Comparison of ENCODE assay signal across 8 cellular contexts in genomic region chr1:110337704-110338199, GRCh38. TPM values are rescaled to one million over a fixed set of nuclear protein-coding genes. Genes with fewer than 3 reads are reported as not detected.
DNase-seq lines count a peak whose midpoint lies in the region; ATAC-seq and TF ChIP-seq lines count a peak whose summit lies in the region.

No MANE protein-coding gene starts in this region.

- H3K27me3 Mint-ChIP-seq in chondrocyte (ENCODE audit: low read depth), result no peaks in the 10 kb centered on the region

- intact Hi-C loops in lower lobe of right lung (cut with DNase I), result no loop called here

- no peaks in the 10 kb centered on the region for H3K9me3 ChIP-seq in KOPT-K1 (ENCODE audit: insufficient read depth, low read length, poor library complexity, severe bottlenecking)
- H3K9me3 ChIP-seq in lower lobe of right lung, result no peaks in the 10 kb centered on the region

- H3K27ac ChIP-seq in KOPT-K1 (ENCODE audit: low read depth, low read length, poor library complexity, severe bottlenecking), result peak overlapping the region; percentile 96
- H3K27ac ChIP-seq in lower lobe of right lung, result peak overlapping the region; percentile 94

- H3K27ac Mint-ChIP-seq in chondrocyte (ENCODE audit: unreplicated experiment), result peak overlapping the region; percentile 93

- DNase-seq in CMK (ENCODE audit: low read depth), result peak; percentile 8
- peak; percentile 57 for DNase-seq in UCSD-AML1 (lab: John Stamatoyannopoulos, UW; ENCODE audit: unreplicated experiment)
- no peak for DNase-seq in chondrocyte (ENCODE audit: low spot score)
- DNase-seq in lower lobe of right lung, result peak; percentile 76
- DNase-seq in stimulated activated CD8-positive, alpha-beta memory T cell treated with anti-CD3 and anti-CD28 coated beads, Interleukin-4, amount 100 ng/mL, for 48 hours, result peak; percentile 67
- no peak for DNase-seq in inferior parietal cortex (ENCODE audit: extremely low spot score)

- no peaks in the 10 kb centered on the region for H3K27me3 ChIP-seq in lower lobe of right lung (ENCODE audit: low read depth)

- no peak overlapping the region for H3K4me3 Mint-ChIP-seq in chondrocyte (ENCODE audit: unreplicated experiment)

- H3K36me3 ChIP-seq in KOPT-K1 (ENCODE audit: insufficient read depth, low read length) (peaks cover 29% of the 10 kb centered on the region), lower lobe of right lung (peaks cover 22% of the 10 kb centered on the region)

- H3K36me3 Mint-ChIP-seq in chondrocyte (ENCODE audit: low read depth), result peaks cover 7% of the 10 kb centered on the region

- H3K4me3 ChIP-seq in lower lobe of right lung, result peak overlapping the region; percentile 84

- H3K4me1 Mint-ChIP-seq in chondrocyte (ENCODE audit: low read depth), result peaks cover 37% of the 10 kb centered on the region

- H3K9me3 Mint-ChIP-seq in chondrocyte (ENCODE audit: low read depth), result no peaks in the 10 kb centered on the region

- ATAC-seq in lower lobe of right lung (peak in 1 of 2 donors; percentile 15), GM21528 (IDR thresholded peaks at IDR 0.05; ENCODE audit: low FRiP score, unreplicated experiment) (no peak)

- H3K4me1 ChIP-seq in lower lobe of right lung, result peaks cover 36% of the 10 kb centered on the region

- no peak for TF ChIP-seq CTCF in chondrocyte (IDR thresholded peaks at IDR 0.05)
- TF ChIP-seq CTCF in lower lobe of right lung (IDR thresholded peaks at IDR 0.05), result no peak

RNA-seq across cellular contexts. Expression of gene RBM15, which starts 1.4 kb away (rescaled TPM):
- 17.4 to 21.3 TPM (median 19.0 TPM) in 3 replicates for total RNA-seq in chondrocyte
- total RNA-seq in lower lobe of right lung, result 23.3 TPM

RNA-seq across cellular contexts. Expression of gene SLC16A4, which starts 53.1 kb away (rescaled TPM):
- total RNA-seq in chondrocyte (16.5 to 23.9 TPM (median 17.0 TPM) in 3 replicates), lower lobe of right lung (9.6 TPM)

Comparison
In these comparisons a context has a peak if more than half of its experiments do, and no peak if none do; other contexts are left out.
1. DNase-seq: peak in CMK (single experiment), UCSD-AML1 (single experiment), lower lobe of right lung (single experiment) and stimulated activated CD8-positive, alpha-beta memory T cell treated with anti-CD3 and anti-CD28 coated beads, Interleukin-4, amount 100 ng/mL, for 48 hours (single experiment); none in chondrocyte (single experiment) and inferior parietal cortex (single experiment).